In the genomic region with DNA sequence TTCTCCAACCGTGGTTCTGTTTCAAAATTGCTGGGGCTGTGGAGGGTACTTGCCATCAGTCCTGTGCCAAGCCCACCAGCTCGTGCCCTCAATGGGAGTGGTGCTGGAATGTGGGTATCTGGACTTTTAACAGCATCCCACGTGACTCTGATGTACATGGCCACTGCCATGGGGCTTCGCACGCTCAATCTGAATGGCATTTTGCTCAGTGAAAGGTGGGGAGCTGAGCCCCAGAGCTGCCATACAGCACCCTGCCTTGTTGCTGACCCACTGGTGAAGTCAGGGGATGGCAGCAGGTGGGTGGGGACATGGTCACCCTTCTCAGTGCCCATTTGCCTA, we compare ENCODE assay signal across 10 cellular contexts. TPM values are rescaled to one million over a fixed set of nuclear protein-coding genes. Genes with fewer than 3 reads are reported as not detected.
DNase-seq lines count a peak whose midpoint lies in the region; ATAC-seq and TF ChIP-seq lines count a peak whose summit lies in the region.
"Had no signal": no experiment of that assay in that cellular context is flagged by ENCODE, and none has a peak within 500 bp of the region (broad histone marks: within the 10 kb centered on the region; RNA-seq: fewer than 3 reads in every experiment).

No MANE protein-coding gene starts in this region.

- peaks cover 0 to 14% of the 10 kb centered on the region in 2 donors for H3K27me3 Mint-ChIP-seq in T-cell

- no peak overlapping the region for H2AFZ ChIP-seq in fibroblast of lung (ENCODE audit: low read length)

- TF ChIP-seq EP300 in sigmoid colon (IDR thresholded peaks at IDR 0.05): no peak

- H3K9me3 ChIP-seq in fibroblast of lung (ENCODE audit: control insufficient read depth, insufficient read depth, low read depth, low read length): no peaks in the 10 kb centered on the region
- H3K9me3 ChIP-seq in sigmoid colon: no peaks in the 10 kb centered on the region
- H3K9me3 ChIP-seq: mucosa of descending colon had no signal

- no peak for DNase-seq in GM12864 (ENCODE audit: low read depth)
- no peak for DNase-seq in T-cell
- no peak for DNase-seq in fibroblast of lung (ENCODE audit: low read depth in 2 of 2)
- no peak for DNase-seq in sigmoid colon
- DNase-seq in iPS-NIHi7 (ENCODE audit: extremely low spot score): no peak
- no peak for DNase-seq in activated gamma-delta T cell treated with Interleukin-2 at 50 U/mL for 16 hours

- POLR2A ChIA-PET in T-cell (lab: Charles Lee): no interaction called here

- ATAC-seq in T-cell (replicated peaks in 1 of 4) (no peak), HG02571 (IDR thresholded peaks at IDR 0.05; ENCODE audit: unreplicated experiment) (no peak), HG03025 (IDR thresholded peaks at IDR 0.05; ENCODE audit: low FRiP score, unreplicated experiment) (no peak)

- peaks cover 15 to 25% (median 17%) of the 10 kb centered on the region in 3 donors for H3K4me1 Mint-ChIP-seq in T-cell

- H3K4me3 Mint-ChIP-seq in T-cell: peak overlapping the region; percentile 74 to 84 (median 82)

- peak overlapping the region in 1 of 2 donors; percentile 25 for H3K27ac Mint-ChIP-seq in T-cell

- H3K4me1 ChIP-seq in fibroblast of lung (ENCODE audit: control insufficient read depth, extremely low read depth, insufficient read depth, low read length) (peaks cover 19% of the 10 kb centered on the region), sigmoid colon (peaks cover 0 to 61% (median 38%) of the 10 kb centered on the region in 4 donors)

- H3K9me3 Mint-ChIP-seq in T-cell: no peaks in the 10 kb centered on the region

- H3K9ac ChIP-seq in fibroblast of lung (ENCODE audit: insufficient read depth, low read length): no peak overlapping the region

- TF ChIP-seq CTCF in GM12864 (IDR thresholded peaks at IDR 0.05; ENCODE audit: low read depth, low read length, missing control alignments) (no peak), fibroblast of lung (conservative IDR thresholded peaks at IDR 0.05 in 1 of 2, IDR thresholded peaks at IDR 0.05 in 1 of 2; ENCODE audit: low read depth in 1 of 2, low read length in 2 of 2) (no peak), sigmoid colon (IDR thresholded peaks at IDR 0.05) (no peak)

- H3K36me3 ChIP-seq in fibroblast of lung (ENCODE audit: control insufficient read depth, insufficient read depth, low read length) (no peaks in the 10 kb centered on the region), sigmoid colon (no peaks in the 10 kb centered on the region)

- CTCF ChIA-PET in T-cell (lab: Charles Lee): no interaction called here

- no peaks in the 10 kb centered on the region for H3K27me3 ChIP-seq in fibroblast of lung (ENCODE audit: control insufficient read depth, insufficient read depth, low read length)
- no peaks in the 10 kb centered on the region for H3K27me3 ChIP-seq in sigmoid colon

- 66 to 72% methylated on average over 5 of the region's 5 CpGs for WGBS in sigmoid colon, 2 donors

- intact Hi-C loops in sigmoid colon (cut with DNase I): loop anchor here (2.0 kb wide), 1 partner anchor 17 kb away; a partner anchor contains a TSS

- no peaks in the 10 kb centered on the region for H3K79me2 ChIP-seq in fibroblast of lung (ENCODE audit: control insufficient read depth, insufficient read depth, low read length)

- H3K4me2 ChIP-seq in fibroblast of lung (ENCODE audit: extremely low read depth, insufficient read depth, low read length): peak overlapping the region; percentile 60

- H4K20me1 ChIP-seq in fibroblast of lung (ENCODE audit: control insufficient read depth, extremely low read depth, insufficient read depth, low read length): no peaks in the 10 kb centered on the region

- no peak for TF ChIP-seq POLR2A in sigmoid colon (IDR thresholded peaks at IDR 0.05)

- H3K27ac ChIP-seq in fibroblast of lung (ENCODE audit: insufficient read depth, low read length) (no peak overlapping the region), sigmoid colon (peak overlapping the region; percentile 84 to 91 (median 88))

- H3K36me3 Mint-ChIP-seq in T-cell: no peaks in the 10 kb centered on the region

- H3K4me3 ChIP-seq in GM12864 (ENCODE audit: low read depth, low read length): peak overlapping the region; percentile 5; the same call in 1 of the 2 replicates
- peak overlapping the region in 1 of 4 experiments; percentile 7 for H3K4me3 ChIP-seq in fibroblast of lung (replicated peaks in 1 of 4; ENCODE audit: control extremely low read depth in 1 of 4, insufficient read depth in 1 of 4, low read depth in 3 of 4, low read length in 4 of 4)
- peak overlapping the region in 1 of 4 donors; percentile 87 for H3K4me3 ChIP-seq in sigmoid colon

RNA-seq across cellular contexts. Expression of a gene that starts 16.6 kb away (rescaled TPM):
- 1 to 10 TPM in 3 of 5 donors, under 1 TPM in 2; 0.09 to 1.9 (median 1.0) TPM for total RNA-seq in T-cell
- total RNA-seq in fibroblast of lung: 5.6 and 6.6 TPM in 2 replicates
- polyA plus RNA-seq in fibroblast of lung: 9.8 and 10.5 TPM in 2 replicates
- polyA plus RNA-seq in fibroblast of lung (2012): 25.0 and 50.9 TPM in 2 replicates
- polyA minus RNA-seq in fibroblast of lung (ENCODE audit: low replicate concordance): 115 and 181 TPM in 2 replicates
- 10 to 100 TPM in 2 of 4 donors, 1 to 10 TPM in 2; 7.1 to 23.5 (median 11.1) TPM for total RNA-seq in sigmoid colon
- 10 to 100 TPM; 18.6 to 30.1 (median 28.9) TPM for polyA plus RNA-seq in sigmoid colon

RNA-seq across cellular contexts. Expression of a gene that starts 37.2 kb away (rescaled TPM):
- not detected for total RNA-seq in T-cell
- total RNA-seq in fibroblast of lung: 0.33 and 0.77 TPM in 2 replicates
- 0.14 and 0.26 TPM in 2 replicates for polyA plus RNA-seq in fibroblast of lung
- polyA plus RNA-seq in fibroblast of lung (2012): 0.14 and 0.17 TPM in 2 replicates
- 2.4 TPM in 1 of 2 replicates, not detected in the other for polyA minus RNA-seq in fibroblast of lung (ENCODE audit: low replicate concordance)
- total RNA-seq in sigmoid colon: under 1 TPM in 2 of 4 donors, not detected in 2; 0.33 to 0.55 TPM
- polyA plus RNA-seq in sigmoid colon: under 1 TPM; 0.16 to 0.92 (median 0.60) TPM
- total RNA-seq: Daoy had no signal
